Comparison of ENCODE assay signal across 23 cellular contexts in genomic region chr1:32728413-32729077, GRCh38. TPM values are rescaled to one million over a fixed set of nuclear protein-coding genes. Genes with fewer than 3 reads are reported as not detected.
"Had no signal": no experiment of that assay in that cellular context is flagged by ENCODE, and none has a peak within 500 bp of the region (broad histone marks: within the 10 kb centered on the region; RNA-seq: fewer than 3 reads in every experiment).

No MANE protein-coding gene starts in this region.

- H3K36me3 ChIP-seq: esophagus squamous epithelium, gastroesophageal sphincter, left ventricle myocardium inferior, lower lobe of right lung, neutrophil, right atrium auricular region, tibial nerve, upper lobe of right lung, vagina had no signal

- H3K4me3 ChIP-seq: esophagus squamous epithelium, gastroesophageal sphincter, hepatocyte, left ventricle myocardium inferior, lower lobe of right lung, right atrium auricular region, smooth muscle cell, tibial nerve, upper lobe of right lung, vagina had no signal

- DNase-seq: effector memory CD8-positive, alpha-beta T cell; esophagus squamous epithelium; foreskin fibroblast; head of caudate nucleus; kidney; left cardiac atrium; left ventricle myocardium inferior; lower lobe of right lung; naive thymus-derived CD4-positive, alpha-beta T cell; posterior cingulate gyrus; stimulated activated CD4-positive, alpha-beta T cell treated with anti-CD3 and anti-CD28 coated beads, Interleukin-2, amount 100 ng/mL, for 48 hours; stimulated activated naive CD8-positive, alpha-beta T cell treated with anti-CD3 and anti-CD28 coated beads, Interleukin-15, Interleukin-2, amounts not matched to agents 100 U/mL and 50 U/mL, for 24 hours; upper lobe of right lung had no signal

- H2AFZ ChIP-seq: hepatocyte had no signal

- H3K79me2 ChIP-seq: hepatocyte had no signal

- H3K27ac ChIP-seq: esophagus squamous epithelium, gastroesophageal sphincter, hepatocyte, left ventricle myocardium inferior, lower lobe of right lung, neutrophil, right atrium auricular region, tibial nerve, upper lobe of right lung, vagina had no signal

- H3K4me2 ChIP-seq: hepatocyte, smooth muscle cell had no signal

- H3K9me3 ChIP-seq: esophagus squamous epithelium, gastroesophageal sphincter, left ventricle myocardium inferior, lower lobe of right lung, neutrophil, right atrium auricular region, tibial nerve, upper lobe of right lung, vagina had no signal

- ATAC-seq: effector memory CD8-positive, alpha-beta T cell; gastroesophageal sphincter; left cardiac atrium; lower lobe of right lung; naive thymus-derived CD4-positive, alpha-beta T cell; stimulated activated effector memory CD8-positive, alpha-beta T cell treated with anti-CD3 and anti-CD28 coated beads, Interleukin-12 subunit alpha, Interleukin-12 subunit beta, amount 100 ng/mL, for 72 hours; stimulated activated naive CD8-positive, alpha-beta T cell treated with anti-CD3 and anti-CD28 coated beads, Interleukin-15, Interleukin-2, amounts not matched to agents 100 U/mL and 50 U/mL, for 24 hours; upper lobe of right lung had no signal

- H3K27me3 ChIP-seq: esophagus squamous epithelium, gastroesophageal sphincter, hepatocyte, right atrium auricular region, tibial nerve, upper lobe of right lung, vagina had no signal

- FAIRE-seq: colon, kidney had no signal

RNA-seq across cellular contexts. Expression of gene SYNC, which starts 26.0 kb away (rescaled TPM):
- total RNA-seq: naive thymus-derived CD4-positive, alpha-beta T cell had no signal
- polyA plus RNA-seq: naive thymus-derived CD4-positive, alpha-beta T cell; neural cell had no signal
